16 cellular contexts compared by ENCODE assay signal in genomic region chr2:11773111-11773510, GRCh38. TPM values are rescaled to one million over a fixed set of nuclear protein-coding genes. Genes with fewer than 3 reads are reported as not detected.
DNase-seq lines count a peak whose midpoint lies in the region; ATAC-seq and TF ChIP-seq lines count a peak whose summit lies in the region.
"Had no signal": no experiment of that assay in that cellular context is flagged by ENCODE, and none has a peak within 500 bp of the region (broad histone marks: within the 10 kb centered on the region; RNA-seq: fewer than 3 reads in every experiment).

No MANE protein-coding gene starts in this region.

- WGBS in right lobe of liver (ENCODE audit: insufficient coverage, low coverage, low lambda C conversion rate, missing lambda C conversion rate) = 82% methylated on average over 10 of the region's 10 CpGs

- CTCF ChIA-PET in activated CD8-positive, alpha-beta memory T cell treated with anti-CD3 and anti-CD28 coated beads, Interleukin-2, amount 10 ng/mL, durations not matched to agents 7 days and 5 days (lab: Charles Lee) = interaction anchor here (0.9 to 2.5 kb wide), 5 partner anchors 12 to 191 kb away, joined by 3 to 13 read pairs (median 5); no protein-coding TSS in a partner anchor
- CTCF ChIA-PET in T-cell (lab: Charles Lee) = interaction anchor here in 1 of 2 donors (0.6 to 2.9 kb wide), 2 partner anchors 19 to 936 kb away, joined by 3 to 16 read pairs; no protein-coding TSS in a partner anchor

- no peak for DNase-seq in activated CD8-positive, alpha-beta memory T cell treated with anti-CD3 and anti-CD28 coated beads, Interleukin-2, amount 10 ng/mL, durations not matched to agents 7 days and 5 days
- no peak for DNase-seq in activated CD8-positive, alpha-beta memory T cell treated with anti-CD3 and anti-CD28 coated beads, Interleukin-2, amount 50 U/mL, for 4 hours
- DNase-seq in CD4-positive, CD25-positive, alpha-beta regulatory T cell = no peak
- DNase-seq in T-cell (no peak), right lobe of liver (no peak)
- no peak for DNase-seq in natural killer cell treated with Interleukin-12 subunit alpha and Interleukin-12 subunit beta and Interleukin-15 and Interleukin-18, amount 100 ng/mL, for 72 hours (ENCODE audit: low spot score)
- DNase-seq: COR-L47, NCI-H187, NCI-H226, NCI-H524 treated with DMSO at 0.1 percent for 48 hours had no signal

- intact Hi-C loops in right lobe of liver (cut with DNase I) = no loop called here

- POLR2A ChIA-PET in T-cell (lab: Charles Lee) = interaction anchor here in 1 of 2 donors (0.6 kb wide), 1 partner anchor 8 kb away, joined by 3 read pairs; no protein-coding TSS in a partner anchor

- peak overlapping the region; percentile 80 for H3K27ac Mint-ChIP-seq in activated CD8-positive, alpha-beta memory T cell treated with anti-CD3 and anti-CD28 coated beads, Interleukin-2, amount 10 ng/mL, durations not matched to agents 7 days and 5 days
- H3K27ac Mint-ChIP-seq in CD4-positive, CD25-positive, alpha-beta regulatory T cell = peak overlapping the region; percentile 76 to 95 (median 94)
- H3K27ac Mint-ChIP-seq in T-cell = peak overlapping the region; percentile 86 to 92
- H3K27ac Mint-ChIP-seq in natural killer cell treated with Interleukin-12 subunit alpha and Interleukin-12 subunit beta and Interleukin-15 and Interleukin-18, amount 100 ng/mL, for 72 hours = peak overlapping the region; percentile 81 to 94

- peaks cover 54% of the 10 kb centered on the region for H3K4me1 Mint-ChIP-seq in activated CD8-positive, alpha-beta memory T cell treated with anti-CD3 and anti-CD28 coated beads, Interleukin-2, amount 10 ng/mL, durations not matched to agents 7 days and 5 days
- peaks cover 21 to 40% (median 38%) of the 10 kb centered on the region in 4 donors for H3K4me1 Mint-ChIP-seq in CD4-positive, CD25-positive, alpha-beta regulatory T cell
- peaks cover 34 to 42% (median 37%) of the 10 kb centered on the region in 3 donors for H3K4me1 Mint-ChIP-seq in T-cell
- H3K4me1 Mint-ChIP-seq in natural killer cell treated with Interleukin-12 subunit alpha and Interleukin-12 subunit beta and Interleukin-15 and Interleukin-18, amount 100 ng/mL, for 72 hours (ENCODE audit: low read depth in 2 of 2) = peaks cover 39 to 40% of the 10 kb centered on the region in 2 donors

- TF ChIP-seq POLR2A in right lobe of liver (IDR thresholded peaks at IDR 0.05) = no peak

- H3K36me3 ChIP-seq in CD4-positive, CD25-positive, alpha-beta regulatory T cell (ENCODE audit: control insufficient read depth, insufficient read depth, low read length) = peaks cover 65% of the 10 kb centered on the region
- H3K36me3 ChIP-seq in right lobe of liver = peaks cover 0 to 69% (median 27%) of the 10 kb centered on the region in 4 donors

- no peaks in the 10 kb centered on the region for H3K9me3 ChIP-seq in CD4-positive, CD25-positive, alpha-beta regulatory T cell (ENCODE audit: control insufficient read depth in 2 of 2, low read length in 2 of 2)
- H3K9me3 ChIP-seq in right lobe of liver = no peaks in the 10 kb centered on the region
- H3K9me3 ChIP-seq: A549 had no signal

- ATAC-seq in activated CD8-positive, alpha-beta memory T cell treated with anti-CD3 and anti-CD28 coated beads, Interleukin-2, amount 10 ng/mL, durations not matched to agents 7 days and 5 days = no peak
- no peak for ATAC-seq in CD4-positive, CD25-positive, alpha-beta regulatory T cell (ENCODE audit: low read depth in 2 of 2)
- no peak for ATAC-seq in T-cell (replicated peaks in 1 of 4)
- ATAC-seq in natural killer cell treated with Interleukin-12 subunit alpha and Interleukin-12 subunit beta and Interleukin-15 and Interleukin-18, amount 100 ng/mL, for 72 hours = no peak
- no peak for ATAC-seq in GM19397 (IDR thresholded peaks at IDR 0.05; ENCODE audit: unreplicated experiment)
- no peak for ATAC-seq in right lobe of liver
- no peak for ATAC-seq in HG03342 (IDR thresholded peaks at IDR 0.05; ENCODE audit: unreplicated experiment)
- ATAC-seq: A549, K562, Panc1 had no signal

- peaks cover 21% of the 10 kb centered on the region for H3K4me1 ChIP-seq in CD4-positive, CD25-positive, alpha-beta regulatory T cell (ENCODE audit: control insufficient read depth, insufficient read depth, low read length, poor library complexity, severe bottlenecking)
- H3K4me1 ChIP-seq in right lobe of liver = peaks cover 0 to 10% (median 0%) of the 10 kb centered on the region in 4 donors
- H3K4me1 ChIP-seq: A549 had no signal

- no peak for TF ChIP-seq CTCF in right lobe of liver (IDR thresholded peaks at IDR 0.05)

- H3K4me3 Mint-ChIP-seq in activated CD8-positive, alpha-beta memory T cell treated with anti-CD3 and anti-CD28 coated beads, Interleukin-2, amount 10 ng/mL, durations not matched to agents 7 days and 5 days = no peak overlapping the region
- no peak overlapping the region for H3K4me3 Mint-ChIP-seq in CD4-positive, CD25-positive, alpha-beta regulatory T cell
- H3K4me3 Mint-ChIP-seq in T-cell = no peak overlapping the region
- H3K4me3 Mint-ChIP-seq in natural killer cell treated with Interleukin-12 subunit alpha and Interleukin-12 subunit beta and Interleukin-15 and Interleukin-18, amount 100 ng/mL, for 72 hours = no peak overlapping the region

- peaks cover 60% of the 10 kb centered on the region for H3K36me3 Mint-ChIP-seq in activated CD8-positive, alpha-beta memory T cell treated with anti-CD3 and anti-CD28 coated beads, Interleukin-2, amount 10 ng/mL, durations not matched to agents 7 days and 5 days
- H3K36me3 Mint-ChIP-seq in CD4-positive, CD25-positive, alpha-beta regulatory T cell = peaks cover 45% of the 10 kb centered on the region
- peaks cover 56% of the 10 kb centered on the region for H3K36me3 Mint-ChIP-seq in T-cell
- H3K36me3 Mint-ChIP-seq in natural killer cell treated with Interleukin-12 subunit alpha and Interleukin-12 subunit beta and Interleukin-15 and Interleukin-18, amount 100 ng/mL, for 72 hours = peaks cover 17% of the 10 kb centered on the region

- H3K27me3 ChIP-seq in CD4-positive, CD25-positive, alpha-beta regulatory T cell (ENCODE audit: control insufficient read depth, insufficient read depth, low read length) = no peaks in the 10 kb centered on the region
- no peaks in the 10 kb centered on the region for H3K27me3 ChIP-seq in right lobe of liver
- H3K27me3 ChIP-seq: BLaER1 treated with 17β-estradiol and CSF1 and Interleukin-3, amounts not matched to agents 10 nM and 100 nM had no signal

- no peak overlapping the region for H3K4me3 ChIP-seq in CD4-positive, CD25-positive, alpha-beta regulatory T cell (ENCODE audit: low read depth, low read length)
- H3K4me3 ChIP-seq in right lobe of liver = no peak overlapping the region
- H3K4me3 ChIP-seq: A549; BLaER1 treated with 17β-estradiol and CSF1 and Interleukin-3, amounts not matched to agents 10 nM and 100 nM; K562 had no signal

- no peaks in the 10 kb centered on the region for H3K27me3 Mint-ChIP-seq in activated CD8-positive, alpha-beta memory T cell treated with anti-CD3 and anti-CD28 coated beads, Interleukin-2, amount 10 ng/mL, durations not matched to agents 7 days and 5 days
- H3K27me3 Mint-ChIP-seq in CD4-positive, CD25-positive, alpha-beta regulatory T cell = no peaks in the 10 kb centered on the region
- H3K27me3 Mint-ChIP-seq in T-cell = no peaks in the 10 kb centered on the region
- H3K27me3 Mint-ChIP-seq in natural killer cell treated with Interleukin-12 subunit alpha and Interleukin-12 subunit beta and Interleukin-15 and Interleukin-18, amount 100 ng/mL, for 72 hours = no peaks in the 10 kb centered on the region

- no peaks in the 10 kb centered on the region for H3K9me3 Mint-ChIP-seq in activated CD8-positive, alpha-beta memory T cell treated with anti-CD3 and anti-CD28 coated beads, Interleukin-2, amount 10 ng/mL, durations not matched to agents 7 days and 5 days (ENCODE audit: low read depth)
- H3K9me3 Mint-ChIP-seq in CD4-positive, CD25-positive, alpha-beta regulatory T cell = no peaks in the 10 kb centered on the region
- no peaks in the 10 kb centered on the region for H3K9me3 Mint-ChIP-seq in T-cell
- no peaks in the 10 kb centered on the region for H3K9me3 Mint-ChIP-seq in natural killer cell treated with Interleukin-12 subunit alpha and Interleukin-12 subunit beta and Interleukin-15 and Interleukin-18, amount 100 ng/mL, for 72 hours

- H3K27ac ChIP-seq in CD4-positive, CD25-positive, alpha-beta regulatory T cell (ENCODE audit: insufficient read depth, low read length, poor library complexity, severe bottlenecking) = no peak overlapping the region
- no peak overlapping the region for H3K27ac ChIP-seq in right lobe of liver
- H3K27ac ChIP-seq: A549 had no signal

RNA-seq across cellular contexts. Expression of gene LPIN1, which starts 26.7 kb away (rescaled TPM):
- total RNA-seq in activated CD8-positive, alpha-beta memory T cell treated with anti-CD3 and anti-CD28 coated beads, Interleukin-2, amount 10 ng/mL, durations not matched to agents 7 days and 5 days = 10 to 100 TPM; 57.1 to 76.4 TPM
- total RNA-seq in CD4-positive, CD25-positive, alpha-beta regulatory T cell = 94.9 TPM
- 10 to 100 TPM; 20.3 to 27.0 (median 24.4) TPM for polyA plus RNA-seq in CD4-positive, CD25-positive, alpha-beta regulatory T cell
- 100 to 1,000 TPM in 2 of 5 donors, 10 to 100 TPM in 3; 67.1 to 102 (median 88.0) TPM for total RNA-seq in T-cell
- 100 to 1,000 TPM in 1 of 2 donors, 10 to 100 TPM in 1; 63.0 to 112 TPM for total RNA-seq in natural killer cell treated with Interleukin-12 subunit alpha and Interleukin-12 subunit beta and Interleukin-15 and Interleukin-18, amount 100 ng/mL, for 72 hours
- 10 to 100 TPM; 17.3 to 58.7 (median 29.1) TPM for total RNA-seq in right lobe of liver
